18 cellular contexts compared by ENCODE assay signal in genomic region chr12:85363382-85364190, GRCh38.
A peak's percentile ranks its signal among the peaks of the same experiment; 100 is the strongest.
DNase-seq lines count a peak whose midpoint lies in the region; ATAC-seq, FAIRE-seq and TF ChIP-seq lines count a peak whose summit lies in the region.
"Had no signal": no experiment of that assay in that cellular context is flagged by ENCODE, and none has a peak within 500 bp of the region (broad histone marks: within the 10 kb centered on the region; RNA-seq: fewer than 3 reads in every experiment).

No MANE protein-coding gene starts in this region.

- intact Hi-C loops in left colon (cut with DNase I, micrococcal nuclease) = no loop called here

- in situ Hi-C loops in Caki2 (cut with HindIII; ENCODE audit: low pct_unique_long_range_greater_than_20kb, low sequenced_read_pairs) = no loop called here
- in situ Hi-C loops in astrocyte of the spinal cord (cut with HindIII; ENCODE audit: low sequenced_read_pairs) = no loop called here

- no peak overlapping the region for H3K27ac Mint-ChIP-seq in mesothelial cell of epicardium
- H3K27ac Mint-ChIP-seq: IgD-negative memory B cell had no signal

- DNase-seq in Caki2 (ENCODE audit: low read depth) (peak; percentile 94), astrocyte of the spinal cord (ENCODE audit: low read depth, low spot score) (peak; percentile 21), fibroblast of pulmonary artery (ENCODE audit: low read depth) (peak; percentile 12), renal cortical epithelial cell (ENCODE audit: low read depth) (peak; percentile 24), mesothelial cell of epicardium (ENCODE audit: low spot score in 2 of 2, unreplicated experiment in 2 of 2) (no peak), left colon (no peak), NK-92 (lab: John Stamatoyannopoulos, UW; ENCODE audit: unreplicated experiment) (no peak), RCC 7860 (ENCODE audit: low spot score) (no peak)
- DNase-seq: CD4-positive, CD25-positive, alpha-beta regulatory T cell; DMS79 treated with DMSO at 0.1 percent for 48 hours; GM23248; NCI-H1436; NCI-H2029 treated with DMSO at 0.1 percent for 48 hours; NCI-H524 had no signal

- peaks cover 19% of the 10 kb centered on the region for H3K9me3 Mint-ChIP-seq in mesothelial cell of epicardium

- no peak for TF ChIP-seq CTCF in astrocyte of the spinal cord (IDR thresholded peaks at IDR 0.05; ENCODE audit: low read depth, low read length)
- TF ChIP-seq CTCF in fibroblast of pulmonary artery (IDR thresholded peaks at IDR 0.05; ENCODE audit: low read length, missing control alignments) = no peak
- no peak for TF ChIP-seq CTCF in mesothelial cell of epicardium (IDR thresholded peaks at IDR 0.05; ENCODE audit: unreplicated experiment)

- peaks cover 5% of the 10 kb centered on the region for H3K4me1 Mint-ChIP-seq in mesothelial cell of epicardium
- H3K4me1 Mint-ChIP-seq: CD4-positive, CD25-positive, alpha-beta regulatory T cell; IgD-negative memory B cell had no signal

- H3K36me3 Mint-ChIP-seq in mesothelial cell of epicardium = peaks cover 7% of the 10 kb centered on the region
- H3K36me3 Mint-ChIP-seq: CD4-positive, CD25-positive, alpha-beta regulatory T cell; IgD-negative memory B cell had no signal

- H3K27me3 Mint-ChIP-seq in mesothelial cell of epicardium (ENCODE audit: low read depth) = no peaks in the 10 kb centered on the region
- H3K27me3 Mint-ChIP-seq: CD4-positive, CD25-positive, alpha-beta regulatory T cell; IgD-negative memory B cell had no signal

- no peak overlapping the region for H3K4me3 ChIP-seq in astrocyte of the spinal cord (ENCODE audit: low read depth, low read length)
- H3K4me3 ChIP-seq in fibroblast of pulmonary artery (replicated peaks; ENCODE audit: low read depth, low read length) = no peak overlapping the region
- H3K4me3 ChIP-seq: GM23248 had no signal

- H3K4me3 Mint-ChIP-seq in mesothelial cell of epicardium = no peak overlapping the region
- H3K4me3 Mint-ChIP-seq: CD4-positive, CD25-positive, alpha-beta regulatory T cell; IgD-negative memory B cell had no signal

- no peak for ATAC-seq in left colon

- FAIRE-seq in RCC 7860 (lab: Jason Lieb, UNC) = no peak
- FAIRE-seq: A204.1, G401.6, GM12892 had no signal

Comparison
In these comparisons a context has a peak if more than half of its experiments do, and no peak if none do; other contexts are left out.
1. DNase-seq: peak in Caki2 (single experiment), astrocyte of the spinal cord (single experiment), fibroblast of pulmonary artery (single experiment) and renal cortical epithelial cell (single experiment); none in mesothelial cell of epicardium (0 of 2), left colon (0 of 2), NK-92 (single experiment) and RCC 7860 (single experiment).